1 cellular context compared by ENCODE assay signal in the genomic region with DNA sequence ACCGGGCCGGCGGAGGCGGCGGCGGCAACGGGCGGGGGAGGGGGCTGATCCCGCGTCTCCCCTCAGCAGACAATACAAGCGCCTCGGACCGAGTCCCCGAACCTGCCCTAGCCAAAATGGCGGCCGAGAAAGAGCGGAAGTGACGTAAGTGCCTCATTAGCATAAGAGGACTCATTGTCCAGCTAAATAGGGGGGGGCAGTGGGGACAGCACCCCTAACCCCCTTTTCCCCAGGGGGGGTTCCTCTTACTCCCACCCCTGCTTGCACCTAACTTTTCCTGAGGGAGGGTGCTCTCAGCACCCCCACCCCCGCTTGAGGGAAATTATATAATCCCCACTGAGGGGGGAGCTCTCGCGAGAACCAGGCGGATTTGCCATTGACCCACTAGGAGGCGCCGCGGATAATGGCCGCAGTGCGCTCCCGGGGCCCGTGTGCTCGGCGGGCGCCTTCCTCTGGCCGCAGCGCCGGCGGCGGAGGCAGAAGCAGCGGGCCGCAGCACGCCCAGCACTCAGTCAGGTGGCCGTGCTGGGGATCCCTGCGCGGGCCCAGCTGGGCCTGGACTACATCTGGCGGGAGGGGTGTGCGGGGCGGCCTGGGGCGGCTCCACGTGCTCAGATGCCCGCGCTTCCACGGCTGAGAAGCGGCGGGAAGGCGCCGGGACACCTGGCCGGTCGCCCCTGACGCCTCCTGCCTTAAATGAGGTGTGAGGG.
TF ChIP-seq lines count a peak whose summit lies in the region.

A gene (minus strand): TSS at position 132 of the 710 bp plus-strand sequence. CDS start 27,441 bp downstream, outside the sequence.

TF ChIP-seq in GM12878, 131 proteins besides CTCF, POLR2A, EP300 and RAD21 (continued from another document and continues in another):
- TF ChIP-seq, protein P1, sequence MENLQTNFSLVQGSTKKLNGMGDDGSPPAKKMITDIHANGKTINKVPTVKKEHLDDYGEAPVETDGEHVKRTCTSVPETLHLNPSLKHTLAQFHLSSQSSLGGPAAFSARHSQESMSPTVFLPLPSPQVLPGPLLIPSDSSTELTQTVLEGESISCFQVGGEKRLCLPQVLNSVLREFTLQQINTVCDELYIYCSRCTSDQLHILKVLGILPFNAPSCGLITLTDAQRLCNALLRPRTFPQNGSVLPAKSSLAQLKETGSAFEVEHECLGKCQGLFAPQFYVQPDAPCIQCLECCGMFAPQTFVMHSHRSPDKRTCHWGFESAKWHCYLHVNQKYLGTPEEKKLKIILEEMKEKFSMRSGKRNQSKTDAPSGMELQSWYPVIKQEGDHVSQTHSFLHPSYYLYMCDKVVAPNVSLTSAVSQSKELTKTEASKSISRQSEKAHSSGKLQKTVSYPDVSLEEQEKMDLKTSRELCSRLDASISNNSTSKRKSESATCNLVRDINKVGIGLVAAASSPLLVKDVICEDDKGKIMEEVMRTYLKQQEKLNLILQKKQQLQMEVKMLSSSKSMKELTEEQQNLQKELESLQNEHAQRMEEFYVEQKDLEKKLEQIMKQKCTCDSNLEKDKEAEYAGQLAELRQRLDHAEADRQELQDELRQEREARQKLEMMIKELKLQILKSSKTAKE (IDR thresholded peaks at IDR 0.05; ENCODE audit: low read depth, poor library complexity, severe bottlenecking) = peak; percentile 64
- TF ChIP-seq ETV6 (conservative IDR thresholded peaks at IDR 0.05 in 1 of 2, IDR thresholded peaks at IDR 0.05 in 1 of 2; ENCODE audit: borderline replicate concordance in 1 of 2, low read depth in 1 of 2) (peak in 1 of 2 experiments; percentile 22; a peak in 1 of 4 replicates), RFX5 (IDR thresholded peaks at IDR 0.05; ENCODE audit: low read depth, low read length) (no peak), NBN (IDR thresholded peaks at IDR 0.05) (peak; percentile 79), NFIC (IDR thresholded peaks at IDR 0.05; ENCODE audit: low read depth, low read length) (peak; percentile 69; the same call in 1 of the 2 replicates), IRF4 (IDR thresholded peaks at IDR 0.05; ENCODE audit: low read depth, low read length) (peak; percentile 62; the same call in 1 of the 2 replicates), SREBF2 (IDR thresholded peaks at IDR 0.05; ENCODE audit: low read length) (no peak), IKZF2 (IDR thresholded peaks at IDR 0.05) (peak in 1 of 2 experiments; percentile 53; a peak in 2 of 4 replicates), MXI1 (IDR thresholded peaks at IDR 0.05; ENCODE audit: low read depth, low read length) (peak; percentile 73; the same call in 1 of the 2 replicates), MYC (IDR thresholded peaks at IDR 0.05; ENCODE audit: insufficient read depth, insufficient read length, insufficient replicate concordance, low read length, severe bottlenecking) (peak; percentile 97), SMAD5 (IDR thresholded peaks at IDR 0.05; ENCODE audit: low read depth) (no peak), TCF12 (IDR thresholded peaks at IDR 0.05; ENCODE audit: low read depth, low read length) (peak; percentile 94), CEBPB (IDR thresholded peaks at IDR 0.05; ENCODE audit: borderline replicate concordance in 1 of 2, low read depth in 2 of 2, low read length in 2 of 2) (no peak; a peak in 1 of 4 replicates), ZNF274 (IDR thresholded peaks at IDR 0.05; ENCODE audit: insufficient read depth, insufficient read length) (no peak), RAD51 (IDR thresholded peaks at IDR 0.05) (no peak), SIN3A (IDR thresholded peaks at IDR 0.05; ENCODE audit: low read depth, low read length) (peak; percentile 92), PML (IDR thresholded peaks at IDR 0.05; ENCODE audit: low read length) (peak; percentile 85), GABPA (IDR thresholded peaks at IDR 0.05; ENCODE audit: low read depth) (peak; percentile 65), ASH2L (IDR thresholded peaks at IDR 0.05; ENCODE audit: borderline replicate concordance, low read depth) (no peak), ZNF207 (IDR thresholded peaks at IDR 0.05; ENCODE audit: borderline replicate concordance) (peak; percentile 98), HDAC6 (IDR thresholded peaks at IDR 0.05; ENCODE audit: unreplicated experiment) (no peak), RBBP5 (conservative IDR thresholded peaks at IDR 0.05) (no peak), FOS (IDR thresholded peaks at IDR 0.05; ENCODE audit: borderline replicate concordance, extremely low read depth, insufficient read length) (no peak), SUZ12 (IDR thresholded peaks at IDR 0.05; ENCODE audit: unreplicated experiment) (no peak), BCL11A (IDR thresholded peaks at IDR 0.05; ENCODE audit: low read depth, low read length) (peak; percentile 22; the same call in 1 of the 2 replicates), FOXM1 (IDR thresholded peaks at IDR 0.05; ENCODE audit: low read depth, low read length) (peak; percentile 71), KDM1A (IDR thresholded peaks at IDR 0.05; ENCODE audit: borderline replicate concordance) (no peak), BMI1 (IDR thresholded peaks at IDR 0.05; ENCODE audit: borderline replicate concordance) (peak; percentile 42; the same call in 1 of the 2 replicates), CREM (IDR thresholded peaks at IDR 0.05; ENCODE audit: low read depth) (peak; percentile 86), PAX8 (IDR thresholded peaks at IDR 0.05) (no peak)
- TF ChIP-seq, protein P2, sequence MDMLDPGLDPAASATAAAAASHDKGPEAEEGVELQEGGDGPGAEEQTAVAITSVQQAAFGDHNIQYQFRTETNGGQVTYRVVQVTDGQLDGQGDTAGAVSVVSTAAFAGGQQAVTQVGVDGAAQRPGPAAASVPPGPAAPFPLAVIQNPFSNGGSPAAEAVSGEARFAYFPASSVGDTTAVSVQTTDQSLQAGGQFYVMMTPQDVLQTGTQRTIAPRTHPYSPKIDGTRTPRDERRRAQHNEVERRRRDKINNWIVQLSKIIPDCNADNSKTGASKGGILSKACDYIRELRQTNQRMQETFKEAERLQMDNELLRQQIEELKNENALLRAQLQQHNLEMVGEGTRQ (IDR thresholded peaks at IDR 0.05; ENCODE audit: borderline replicate concordance, low read depth, low read length) = peak; percentile 52
- TF ChIP-seq, protein P3, sequence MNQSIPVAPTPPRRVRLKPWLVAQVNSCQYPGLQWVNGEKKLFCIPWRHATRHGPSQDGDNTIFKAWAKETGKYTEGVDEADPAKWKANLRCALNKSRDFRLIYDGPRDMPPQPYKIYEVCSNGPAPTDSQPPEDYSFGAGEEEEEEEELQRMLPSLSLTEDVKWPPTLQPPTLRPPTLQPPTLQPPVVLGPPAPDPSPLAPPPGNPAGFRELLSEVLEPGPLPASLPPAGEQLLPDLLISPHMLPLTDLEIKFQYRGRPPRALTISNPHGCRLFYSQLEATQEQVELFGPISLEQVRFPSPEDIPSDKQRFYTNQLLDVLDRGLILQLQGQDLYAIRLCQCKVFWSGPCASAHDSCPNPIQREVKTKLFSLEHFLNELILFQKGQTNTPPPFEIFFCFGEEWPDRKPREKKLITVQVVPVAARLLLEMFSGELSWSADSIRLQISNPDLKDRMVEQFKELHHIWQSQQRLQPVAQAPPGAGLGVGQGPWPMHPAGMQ (IDR thresholded peaks at IDR 0.05; ENCODE audit: borderline replicate concordance) = peak; percentile 69; the same call in 1 of the 2 replicates
- TF ChIP-seq, protein P4, sequence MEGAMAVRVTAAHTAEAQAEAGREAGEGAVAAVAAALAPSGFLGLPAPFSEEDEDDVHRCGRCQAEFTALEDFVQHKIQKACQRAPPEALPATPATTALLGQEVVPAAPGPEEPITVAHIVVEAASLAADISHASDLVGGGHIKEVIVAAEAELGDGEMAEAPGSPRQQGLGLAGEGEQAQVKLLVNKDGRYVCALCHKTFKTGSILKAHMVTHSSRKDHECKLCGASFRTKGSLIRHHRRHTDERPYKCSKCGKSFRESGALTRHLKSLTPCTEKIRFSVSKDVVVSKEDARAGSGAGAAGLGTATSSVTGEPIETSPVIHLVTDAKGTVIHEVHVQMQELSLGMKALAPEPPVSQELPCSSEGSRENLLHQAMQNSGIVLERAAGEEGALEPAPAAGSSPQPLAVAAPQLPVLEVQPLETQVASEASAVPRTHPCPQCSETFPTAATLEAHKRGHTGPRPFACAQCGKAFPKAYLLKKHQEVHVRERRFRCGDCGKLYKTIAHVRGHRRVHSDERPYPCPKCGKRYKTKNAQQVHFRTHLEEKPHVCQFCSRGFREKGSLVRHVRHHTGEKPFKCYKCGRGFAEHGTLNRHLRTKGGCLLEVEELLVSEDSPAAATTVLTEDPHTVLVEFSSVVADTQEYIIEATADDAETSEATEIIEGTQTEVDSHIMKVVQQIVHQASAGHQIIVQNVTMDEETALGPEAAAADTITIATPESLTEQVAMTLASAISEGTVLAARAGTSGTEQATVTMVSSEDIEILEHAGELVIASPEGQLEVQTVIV (IDR thresholded peaks at IDR 0.05; ENCODE audit: borderline replicate concordance, partially characterized antibody) = no peak
- TF ChIP-seq, protein P5, sequence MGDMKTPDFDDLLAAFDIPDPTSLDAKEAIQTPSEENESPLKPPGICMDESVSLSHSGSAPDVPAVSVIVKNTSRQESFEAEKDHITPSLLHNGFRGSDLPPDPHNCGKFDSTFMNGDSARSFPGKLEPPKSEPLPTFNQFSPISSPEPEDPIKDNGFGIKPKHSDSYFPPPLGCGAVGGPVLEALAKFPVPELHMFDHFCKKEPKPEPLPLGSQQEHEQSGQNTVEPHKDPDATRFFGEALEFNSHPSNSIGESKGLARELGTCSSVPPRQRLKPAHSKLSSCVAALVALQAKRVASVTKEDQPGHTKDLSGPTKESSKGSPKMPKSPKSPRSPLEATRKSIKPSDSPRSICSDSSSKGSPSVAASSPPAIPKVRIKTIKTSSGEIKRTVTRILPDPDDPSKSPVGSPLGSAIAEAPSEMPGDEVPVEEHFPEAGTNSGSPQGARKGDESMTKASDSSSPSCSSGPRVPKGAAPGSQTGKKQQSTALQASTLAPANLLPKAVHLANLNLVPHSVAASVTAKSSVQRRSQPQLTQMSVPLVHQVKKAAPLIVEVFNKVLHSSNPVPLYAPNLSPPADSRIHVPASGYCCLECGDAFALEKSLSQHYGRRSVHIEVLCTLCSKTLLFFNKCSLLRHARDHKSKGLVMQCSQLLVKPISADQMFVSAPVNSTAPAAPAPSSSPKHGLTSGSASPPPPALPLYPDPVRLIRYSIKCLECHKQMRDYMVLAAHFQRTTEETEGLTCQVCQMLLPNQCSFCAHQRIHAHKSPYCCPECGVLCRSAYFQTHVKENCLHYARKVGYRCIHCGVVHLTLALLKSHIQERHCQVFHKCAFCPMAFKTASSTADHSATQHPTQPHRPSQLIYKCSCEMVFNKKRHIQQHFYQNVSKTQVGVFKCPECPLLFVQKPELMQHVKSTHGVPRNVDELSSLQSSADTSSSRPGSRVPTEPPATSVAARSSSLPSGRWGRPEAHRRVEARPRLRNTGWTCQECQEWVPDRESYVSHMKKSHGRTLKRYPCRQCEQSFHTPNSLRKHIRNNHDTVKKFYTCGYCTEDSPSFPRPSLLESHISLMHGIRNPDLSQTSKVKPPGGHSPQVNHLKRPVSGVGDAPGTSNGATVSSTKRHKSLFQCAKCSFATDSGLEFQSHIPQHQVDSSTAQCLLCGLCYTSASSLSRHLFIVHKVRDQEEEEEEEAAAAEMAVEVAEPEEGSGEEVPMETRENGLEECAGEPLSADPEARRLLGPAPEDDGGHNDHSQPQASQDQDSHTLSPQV (IDR thresholded peaks at IDR 0.05) = peak; percentile 78; the same call in 1 of the 2 replicates
- TF ChIP-seq, protein P6, sequence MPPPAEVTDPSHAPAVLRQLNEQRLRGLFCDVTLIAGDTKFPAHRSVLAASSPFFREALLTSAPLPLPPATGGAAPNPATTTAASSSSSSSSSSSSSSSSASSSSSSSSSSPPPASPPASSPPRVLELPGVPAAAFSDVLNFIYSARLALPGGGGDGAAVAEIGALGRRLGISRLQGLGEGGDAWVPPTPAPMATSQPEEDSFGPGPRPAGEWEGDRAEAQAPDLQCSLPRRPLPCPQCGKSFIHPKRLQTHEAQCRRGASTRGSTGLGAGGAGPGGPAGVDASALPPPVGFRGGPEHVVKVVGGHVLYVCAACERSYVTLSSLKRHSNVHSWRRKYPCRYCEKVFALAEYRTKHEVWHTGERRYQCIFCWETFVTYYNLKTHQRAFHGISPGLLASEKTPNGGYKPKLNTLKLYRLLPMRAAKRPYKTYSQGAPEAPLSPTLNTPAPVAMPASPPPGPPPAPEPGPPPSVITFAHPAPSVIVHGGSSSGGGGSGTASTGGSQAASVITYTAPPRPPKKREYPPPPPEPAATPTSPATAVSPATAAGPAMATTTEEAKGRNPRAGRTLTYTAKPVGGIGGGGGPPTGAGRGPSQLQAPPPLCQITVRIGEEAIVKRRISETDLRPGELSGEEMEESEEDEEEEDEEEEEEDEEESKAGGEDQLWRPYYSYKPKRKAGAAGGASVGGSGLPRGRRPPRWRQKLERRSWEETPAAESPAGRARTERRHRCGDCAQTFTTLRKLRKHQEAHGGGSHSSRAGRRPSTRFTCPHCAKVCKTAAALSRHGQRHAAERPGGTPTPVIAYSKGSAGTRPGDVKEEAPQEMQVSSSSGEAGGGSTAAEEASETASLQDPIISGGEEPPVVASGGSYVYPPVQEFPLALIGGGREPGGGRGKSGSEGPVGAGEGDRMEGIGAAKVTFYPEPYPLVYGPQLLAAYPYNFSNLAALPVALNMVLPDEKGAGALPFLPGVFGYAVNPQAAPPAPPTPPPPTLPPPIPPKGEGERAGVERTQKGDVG (CRISPR knock-in tag; IDR thresholded peaks at IDR 0.05) = peak; percentile 43; the same call in 1 of the 2 replicates
- TF ChIP-seq, protein P7, sequence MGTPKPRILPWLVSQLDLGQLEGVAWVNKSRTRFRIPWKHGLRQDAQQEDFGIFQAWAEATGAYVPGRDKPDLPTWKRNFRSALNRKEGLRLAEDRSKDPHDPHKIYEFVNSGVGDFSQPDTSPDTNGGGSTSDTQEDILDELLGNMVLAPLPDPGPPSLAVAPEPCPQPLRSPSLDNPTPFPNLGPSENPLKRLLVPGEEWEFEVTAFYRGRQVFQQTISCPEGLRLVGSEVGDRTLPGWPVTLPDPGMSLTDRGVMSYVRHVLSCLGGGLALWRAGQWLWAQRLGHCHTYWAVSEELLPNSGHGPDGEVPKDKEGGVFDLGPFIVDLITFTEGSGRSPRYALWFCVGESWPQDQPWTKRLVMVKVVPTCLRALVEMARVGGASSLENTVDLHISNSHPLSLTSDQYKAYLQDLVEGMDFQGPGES (IDR thresholded peaks at IDR 0.05) = 0 out of 2 replicates have a peak, but pooled peaks have one; percentile 28
- TF ChIP-seq, protein P8, sequence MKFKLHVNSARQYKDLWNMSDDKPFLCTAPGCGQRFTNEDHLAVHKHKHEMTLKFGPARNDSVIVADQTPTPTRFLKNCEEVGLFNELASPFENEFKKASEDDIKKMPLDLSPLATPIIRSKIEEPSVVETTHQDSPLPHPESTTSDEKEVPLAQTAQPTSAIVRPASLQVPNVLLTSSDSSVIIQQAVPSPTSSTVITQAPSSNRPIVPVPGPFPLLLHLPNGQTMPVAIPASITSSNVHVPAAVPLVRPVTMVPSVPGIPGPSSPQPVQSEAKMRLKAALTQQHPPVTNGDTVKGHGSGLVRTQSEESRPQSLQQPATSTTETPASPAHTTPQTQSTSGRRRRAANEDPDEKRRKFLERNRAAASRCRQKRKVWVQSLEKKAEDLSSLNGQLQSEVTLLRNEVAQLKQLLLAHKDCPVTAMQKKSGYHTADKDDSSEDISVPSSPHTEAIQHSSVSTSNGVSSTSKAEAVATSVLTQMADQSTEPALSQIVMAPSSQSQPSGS (IDR thresholded peaks at IDR 0.05; ENCODE audit: low read length) = peak; percentile 78
